13 cellular contexts compared by ENCODE assay signal in the genomic region with DNA sequence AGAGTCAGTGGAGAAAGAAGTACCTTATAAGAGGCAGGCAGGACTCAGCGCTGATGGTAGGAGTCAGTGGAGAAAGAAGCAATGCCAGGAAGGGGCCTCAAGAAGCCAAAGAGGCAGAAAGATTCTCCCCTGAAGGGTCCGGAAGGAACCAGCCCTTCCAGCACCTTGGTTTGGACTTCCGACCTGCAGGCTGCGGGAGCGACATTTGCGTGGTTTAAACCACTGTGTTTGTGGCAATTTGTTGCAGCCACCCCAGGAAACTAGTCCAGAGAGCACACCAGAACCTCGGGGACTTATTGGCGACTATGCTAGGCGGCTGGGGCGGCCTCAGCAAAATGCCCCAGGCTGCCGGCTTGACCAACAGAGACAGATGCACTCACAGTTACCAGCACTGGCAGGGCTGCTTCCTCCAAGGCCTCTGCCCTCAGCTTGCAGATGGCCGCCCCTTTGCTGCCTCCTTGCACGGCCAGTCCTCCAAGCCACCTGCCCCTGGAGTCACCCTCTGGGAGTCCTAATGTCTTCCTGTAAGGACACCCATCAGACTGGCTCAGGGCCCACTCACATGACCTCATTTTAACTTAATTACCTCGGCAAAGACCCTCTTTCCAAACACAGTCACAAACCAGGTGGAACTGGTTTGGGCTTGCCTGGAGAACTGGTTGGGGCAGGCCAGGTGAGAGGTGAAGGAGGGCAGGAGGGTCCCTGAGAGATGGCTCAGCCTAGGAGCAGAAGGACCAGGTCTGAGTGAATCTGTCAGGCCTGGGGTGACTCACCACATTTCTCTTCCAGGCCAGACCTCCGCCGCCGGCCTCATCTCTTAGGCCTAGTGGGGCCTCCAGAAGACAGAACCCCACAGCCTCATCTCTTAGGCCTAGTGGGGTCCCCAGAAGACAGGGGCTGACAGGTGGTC. TPM values are rescaled to one million over a fixed set of nuclear protein-coding genes. Genes with fewer than 3 reads are reported as not detected.
DNase-seq lines count a peak whose midpoint lies in the region; ATAC-seq, FAIRE-seq and TF ChIP-seq lines count a peak whose summit lies in the region.
"Had no signal": no experiment of that assay in that cellular context is flagged by ENCODE, and none has a peak within 500 bp of the region (broad histone marks: within the 10 kb centered on the region; RNA-seq: fewer than 3 reads in every experiment).

No MANE protein-coding gene starts in this region.

- ATAC-seq in left cardiac atrium (no peak), heart right ventricle (no peak), left lung (no peak), HG02798 (IDR thresholded peaks at IDR 0.05; ENCODE audit: poor library complexity, unreplicated experiment) (no peak)

- TF ChIP-seq CTCF in heart right ventricle (IDR thresholded peaks at IDR 0.05) (no peak), left lung (IDR thresholded peaks at IDR 0.05) (no peak), vagina (IDR thresholded peaks at IDR 0.05) (no peak), D721Med (IDR thresholded peaks at IDR 0.05; ENCODE audit: insufficient read depth, missing control alignments) (no peak)

- no peak for TF ChIP-seq POLR2A in vagina (IDR thresholded peaks at IDR 0.05)

- H3K9me3 ChIP-seq in heart right ventricle = no peaks in the 10 kb centered on the region
- no peaks in the 10 kb centered on the region for H3K9me3 ChIP-seq in left lung
- H3K9me3 ChIP-seq in vagina = no peaks in the 10 kb centered on the region
- H3K9me3 ChIP-seq: BLaER1 treated with 17β-estradiol and CSF1 and Interleukin-3, amounts not matched to agents 10 nM and 100 nM had no signal

- DNase-seq in left cardiac atrium (peak; percentile 14), heart right ventricle (no peak), SW480 (ENCODE audit: low spot score) (peak; percentile 68), left lung (peak; percentile 22 to 62), vagina (ENCODE audit: extremely low spot score in 2 of 2) (no peak), D721Med (ENCODE audit: insufficient read length, low spot score) (no peak), medulla oblongata (ENCODE audit: extremely low spot score) (no peak)
- DNase-seq: amniotic stem cell, NCI-H345 had no signal

- H3K27ac ChIP-seq in heart right ventricle (no peak overlapping the region), left lung (no peak overlapping the region), vagina (peak overlapping the region; percentile 47)
- H3K27ac ChIP-seq: BLaER1 treated with 17β-estradiol and CSF1 and Interleukin-3, amounts not matched to agents 10 nM and 100 nM had no signal

- 94 to 98% methylated on average over 17 of the region's 17 CpGs for WGBS in heart right ventricle, 2 donors

- intact Hi-C loops in left cardiac atrium (cut with DNase I) (no loop called here), heart right ventricle (cut with DNase I) (no loop called here), left lung (cut with DNase I) (no loop called here), vagina (cut with DNase I) (no loop called here)

- FAIRE-seq in D721Med (lab: Jason Lieb, UNC) = no peak

- H3K4me3 ChIP-seq in heart right ventricle (no peak overlapping the region), left lung (no peak overlapping the region), vagina (no peak overlapping the region)
- H3K4me3 ChIP-seq: BLaER1 treated with 17β-estradiol and CSF1 and Interleukin-3, amounts not matched to agents 10 nM and 100 nM had no signal

- H3K27me3 ChIP-seq in heart right ventricle (no peaks in the 10 kb centered on the region), left lung (no peaks in the 10 kb centered on the region), vagina (no peaks in the 10 kb centered on the region)
- H3K27me3 ChIP-seq: BLaER1 treated with 17β-estradiol and CSF1 and Interleukin-3, amounts not matched to agents 10 nM and 100 nM had no signal

- H3K36me3 ChIP-seq in heart right ventricle (no peaks in the 10 kb centered on the region), left lung (no peaks in the 10 kb centered on the region), vagina (no peaks in the 10 kb centered on the region)
- H3K36me3 ChIP-seq: BLaER1 treated with 17β-estradiol and CSF1 and Interleukin-3, amounts not matched to agents 10 nM and 100 nM had no signal

- H3K4me1 ChIP-seq in heart right ventricle (peaks cover 3 to 46% (median 29%) of the 10 kb centered on the region in 9 donors), left lung (peaks cover 26 to 32% of the 10 kb centered on the region in 2 donors), vagina (peaks cover 58% of the 10 kb centered on the region)

RNA-seq across cellular contexts. Expression of gene CALML3, which starts 26.1 kb away (rescaled TPM):
- total RNA-seq in left cardiac atrium (not detected), heart right ventricle (not detected), left lung (not detected), vagina (50.6 TPM)
- polyA plus RNA-seq in heart right ventricle = under 1 TPM in 1 of 2 donors, not detected in 1; 0.04 TPM
- total RNA-seq: fibroblast of villous mesenchyme, neural crest cell had no signal

RNA-seq across cellular contexts. Expression of gene CALML5, which starts 51.5 kb away (rescaled TPM):
- not detected for total RNA-seq in left cardiac atrium
- not detected for total RNA-seq in heart right ventricle
- polyA plus RNA-seq in heart right ventricle = not detected
- total RNA-seq in left lung = not detected
- total RNA-seq in vagina = 102 TPM
- total RNA-seq: fibroblast of villous mesenchyme, neural crest cell had no signal

Comparison
In these comparisons a context has a peak if more than half of its experiments do, and no peak if none do; other contexts are left out.
1. DNase-seq: peak in left cardiac atrium (single experiment), SW480 (single experiment) and left lung (2 of 2); none in heart right ventricle (0 of 2), vagina (0 of 2), D721Med (single experiment) and medulla oblongata (single experiment).
2. RNA of gene CALML3, which starts 26.1 kb away (total RNA-seq): 50.6 TPM in vagina (single experiment); not detected in left cardiac atrium, not detected in heart right ventricle and not detected in left lung; every median in the first group is over 10 times any median in the second.
3. RNA of gene CALML5, which starts 51.5 kb away (total RNA-seq): 102 TPM in vagina (single experiment); not detected in left cardiac atrium, not detected in heart right ventricle and not detected in left lung; every median in the first group is over 100 times any median in the second.